14 cellular contexts compared by ENCODE assay signal in genomic region chr5:15452780-15453179, GRCh38. TPM values are rescaled to one million over a fixed set of nuclear protein-coding genes. Genes with fewer than 3 reads are reported as not detected.
A peak's percentile ranks its signal among the peaks of the same experiment; 100 is the strongest.
DNase-seq lines count a peak whose midpoint lies in the region; ATAC-seq and TF ChIP-seq lines count a peak whose summit lies in the region.
"Had no signal": no experiment of that assay in that cellular context is flagged by ENCODE, and none has a peak within 500 bp of the region (broad histone marks: within the 10 kb centered on the region; RNA-seq: fewer than 3 reads in every experiment).

No MANE protein-coding gene starts in this region.

- TF ChIP-seq CTCF in choroid plexus epithelial cell (conservative IDR thresholded peaks at IDR 0.05; ENCODE audit: low read depth, low read length) = no peak
- no peak for TF ChIP-seq CTCF in smooth muscle cell (IDR thresholded peaks at IDR 0.05; ENCODE audit: borderline replicate concordance, insufficient read depth, poor library complexity, severe bottlenecking)

- H3K4me1 ChIP-seq in adipocyte (ENCODE audit: control insufficient read depth, insufficient read depth, low read length) (peaks cover 18% of the 10 kb centered on the region), smooth muscle cell (ENCODE audit: low read depth) (no peaks in the 10 kb centered on the region)

- peak overlapping the region; percentile 14 for H3K4me2 ChIP-seq in smooth muscle cell

- peak; percentile 76 for DNase-seq in adipocyte (ENCODE audit: low read depth)
- DNase-seq in choroid plexus epithelial cell (ENCODE audit: low read depth) = peak; percentile 83
- peak; percentile 14 for DNase-seq in iris pigment epithelial cell (ENCODE audit: low read depth)
- DNase-seq in smooth muscle cell (lab: John Stamatoyannopoulos, UW; ENCODE audit: unreplicated experiment) = no peak
- no peak for DNase-seq in NCI-H510A treated with DMSO at 0.1 percent for 48 hours (lab: John Stamatoyannopoulos, UW)
- DNase-seq in GOT3 (lab: John Stamatoyannopoulos, UW) = no peak
- no peak for DNase-seq in AG08395 (ENCODE audit: low spot score)
- DNase-seq: C1 segment of cervical spinal cord, NCI-H146, NCI-H2081 treated with DMSO at 0.1 percent for 48 hours, NCI-H345, NCI-H69 had no signal

- no peaks in the 10 kb centered on the region for H3K36me3 ChIP-seq in adipocyte (ENCODE audit: control insufficient read depth, insufficient read depth, low read length, severe bottlenecking)
- no peaks in the 10 kb centered on the region for H3K36me3 ChIP-seq in smooth muscle cell (ENCODE audit: low read depth)

- H4K20me1 ChIP-seq in smooth muscle cell (ENCODE audit: low read depth) = no peaks in the 10 kb centered on the region

- no peaks in the 10 kb centered on the region for H3K79me2 ChIP-seq in smooth muscle cell (ENCODE audit: low read depth)

- H3K4me3 ChIP-seq in adipocyte (ENCODE audit: low read length) (peak overlapping the region; percentile 32), choroid plexus epithelial cell (ENCODE audit: low read depth, low read length) (no peak overlapping the region), smooth muscle cell (no peak overlapping the region)

- no peak for TF ChIP-seq POLR2A in GM18505 (IDR thresholded peaks at IDR 0.05; ENCODE audit: borderline replicate concordance, extremely low read depth, insufficient read depth, insufficient read length)

- H3K27ac ChIP-seq in smooth muscle cell (ENCODE audit: low read depth) = no peak overlapping the region
- H3K27ac ChIP-seq: RWPE1 had no signal

- H3K27me3 ChIP-seq in adipocyte (replicated peaks; ENCODE audit: control insufficient read depth, insufficient read depth, low read length) (no peaks in the 10 kb centered on the region), smooth muscle cell (ENCODE audit: low read depth) (no peaks in the 10 kb centered on the region)

- H3F3A ChIP-seq in smooth muscle cell (ENCODE audit: low read depth) = no peaks in the 10 kb centered on the region

- no peak overlapping the region for H2AFZ ChIP-seq in smooth muscle cell (ENCODE audit: low read depth)

- H3K9ac ChIP-seq in adipocyte (ENCODE audit: low read length) (peak overlapping the region; percentile 13), smooth muscle cell (ENCODE audit: low read depth) (no peak overlapping the region)

- ATAC-seq in GM18505 (IDR thresholded peaks at IDR 0.05; ENCODE audit: unreplicated experiment) = no peak

- 82% methylated on average over 1 of the region's 1 CpG for WGBS in smooth muscle cell (ENCODE audit: low lambda C conversion rate)

- H3K9me3 ChIP-seq in adipocyte (ENCODE audit: control insufficient read depth, low read length) = peaks cover 8% of the 10 kb centered on the region
- H3K9me3 ChIP-seq in smooth muscle cell (replicated peaks; ENCODE audit: low read depth) = no peaks in the 10 kb centered on the region

RNA-seq across cellular contexts. Expression of gene FBXL7, which starts 47.2 kb away (rescaled TPM):
- 20.2 and 20.5 TPM in 2 replicates for total RNA-seq in smooth muscle cell
- 10.1 and 21.0 TPM in 2 replicates for polyA plus RNA-seq in smooth muscle cell

Comparison
In these comparisons a context has a peak if more than half of its experiments do, and no peak if none do; other contexts are left out.
1. DNase-seq: peak in adipocyte (single experiment), choroid plexus epithelial cell (single experiment) and iris pigment epithelial cell (single experiment); none in smooth muscle cell (single experiment), NCI-H510A treated with DMSO at 0.1 percent for 48 hours (single experiment), GOT3 (single experiment) and AG08395 (single experiment).